In genomic region chr12:759628-760027, GRCh38 we compare ENCODE assay signal across 18 cellular contexts. TPM values are rescaled to one million over a fixed set of nuclear protein-coding genes. Genes with fewer than 3 reads are reported as not detected.
DNase-seq lines count a peak whose midpoint lies in the region; TF ChIP-seq lines count a peak whose summit lies in the region.
"Had no signal": no experiment of that assay in that cellular context is flagged by ENCODE, and none has a peak within 500 bp of the region (broad histone marks: within the 10 kb centered on the region; RNA-seq: fewer than 3 reads in every experiment).

No MANE protein-coding gene starts in this region.

- H2AFZ ChIP-seq in Loucy (ENCODE audit: low read length) (no peak overlapping the region), Karpas-422 (ENCODE audit: low read length) (no peak overlapping the region)

- peak overlapping the region; percentile 53 for H3K27ac Mint-ChIP-seq in activated naive CD4-positive, alpha-beta T cell treated with anti-CD3 and anti-CD28 coated beads for 36 hours
- no peak overlapping the region for H3K27ac Mint-ChIP-seq in activated naive CD8-positive, alpha-beta T cell treated with anti-CD3 and anti-CD28 coated beads for 36 hours
- H3K27ac Mint-ChIP-seq in neural crest cell (ENCODE audit: unreplicated experiment): no peak overlapping the region

- CTCF ChIA-PET in activated naive CD4-positive, alpha-beta T cell treated with anti-CD3 and anti-CD28 coated beads for 36 hours (lab: Charles Lee): interaction anchor here (0.8 to 2.3 kb wide), 4 partner anchors 55 to 151 kb away, joined by 3 to 11 read pairs (median 3); no protein-coding TSS in a partner anchor

- H3K4me3 ChIP-seq in Loucy (ENCODE audit: low read length, poor library complexity, severe bottlenecking) (peak overlapping the region; percentile 88), Karpas-422 (ENCODE audit: low read length) (no peak overlapping the region)
- H3K4me3 ChIP-seq: pancreas, sigmoid colon, stomach had no signal

- H3K27ac ChIP-seq in Karpas-422 (ENCODE audit: low read length): no peak overlapping the region
- H3K27ac ChIP-seq: pancreas, sigmoid colon, stomach had no signal

- intact Hi-C loops in activated naive CD4-positive, alpha-beta T cell treated with anti-CD3 and anti-CD28 coated beads for 36 hours (cut with micrococcal nuclease): loop anchor here (10.0 kb wide), 1 partner anchor 375 kb away; the partner anchor contains the start of gene KDM5A

- H3K27me3 ChIP-seq in Loucy (ENCODE audit: insufficient read depth, low read length, poor library complexity, severe bottlenecking) (no peaks in the 10 kb centered on the region), Karpas-422 (ENCODE audit: low read length) (no peaks in the 10 kb centered on the region)
- H3K27me3 ChIP-seq: pancreas, sigmoid colon, stomach had no signal

- no peak overlapping the region for H3K4me3 Mint-ChIP-seq in activated naive CD4-positive, alpha-beta T cell treated with anti-CD3 and anti-CD28 coated beads for 36 hours
- peak overlapping the region; percentile 26 for H3K4me3 Mint-ChIP-seq in activated naive CD8-positive, alpha-beta T cell treated with anti-CD3 and anti-CD28 coated beads for 36 hours
- peak overlapping the region; percentile 32 for H3K4me3 Mint-ChIP-seq in neural crest cell

- H3K36me3 ChIP-seq in Loucy (ENCODE audit: insufficient read depth, low read length) (peaks cover 19% of the 10 kb centered on the region; the same call in 1 of the 2 replicates), Karpas-422 (ENCODE audit: insufficient read depth, low read length) (peaks cover 17% of the 10 kb centered on the region)
- H3K36me3 ChIP-seq: pancreas had no signal

- peaks cover 97% of the 10 kb centered on the region for H4K20me1 ChIP-seq in Loucy (ENCODE audit: insufficient read depth, low read length, poor library complexity, severe bottlenecking)
- H4K20me1 ChIP-seq in Karpas-422 (ENCODE audit: insufficient read depth, low read depth, low read length): peaks cover 27% of the 10 kb centered on the region

- H3K79me2 ChIP-seq in Loucy (ENCODE audit: insufficient read depth, low read length): peaks cover 100% of the 10 kb centered on the region
- peaks cover 98% of the 10 kb centered on the region for H3K79me2 ChIP-seq in Karpas-422 (ENCODE audit: low read length)

- H3K9me3 ChIP-seq in Loucy (ENCODE audit: insufficient read depth, low read depth, low read length) (no peaks in the 10 kb centered on the region), Karpas-422 (ENCODE audit: low read length) (no peaks in the 10 kb centered on the region)
- H3K9me3 ChIP-seq: pancreas, sigmoid colon, stomach had no signal

- peak overlapping the region; percentile 91 for H3K4me2 ChIP-seq in Loucy (ENCODE audit: low read depth, low read length, poor library complexity, severe bottlenecking)
- H3K4me2 ChIP-seq in Karpas-422 (ENCODE audit: low read depth, low read length, poor library complexity, severe bottlenecking): no peak overlapping the region

- no peaks in the 10 kb centered on the region for H3F3A ChIP-seq in Loucy (ENCODE audit: low read depth)

- peaks cover 68% of the 10 kb centered on the region for H3K4me1 Mint-ChIP-seq in activated naive CD4-positive, alpha-beta T cell treated with anti-CD3 and anti-CD28 coated beads for 36 hours (ENCODE audit: low read depth)
- H3K4me1 Mint-ChIP-seq in activated naive CD8-positive, alpha-beta T cell treated with anti-CD3 and anti-CD28 coated beads for 36 hours: peaks cover 56% of the 10 kb centered on the region
- peaks cover 45% of the 10 kb centered on the region for H3K4me1 Mint-ChIP-seq in neural crest cell

- TF ChIP-seq CTCF in Loucy (conservative IDR thresholded peaks at IDR 0.05; ENCODE audit: low read length) (no peak), neural crest cell (conservative IDR thresholded peaks at IDR 0.05) (no peak)

- H3K9me2 ChIP-seq in Loucy (replicated peaks; ENCODE audit: low read depth, low read length) (no peaks in the 10 kb centered on the region), Karpas-422 (replicated peaks; ENCODE audit: insufficient read depth, low read length) (no peaks in the 10 kb centered on the region)

- peaks cover 46% of the 10 kb centered on the region for H3K4me1 ChIP-seq in Loucy (ENCODE audit: insufficient read depth, low read length, poor library complexity, severe bottlenecking)
- H3K4me1 ChIP-seq in Karpas-422 (ENCODE audit: low read length): peaks cover 41% of the 10 kb centered on the region

- DNase-seq in activated naive CD4-positive, alpha-beta T cell treated with anti-CD3 and anti-CD28 coated beads for 36 hours: no peak
- no peak for DNase-seq in activated naive CD4-positive, alpha-beta T cell (lab: John Stamatoyannopoulos, UW)
- no peak for DNase-seq in activated naive CD8-positive, alpha-beta T cell treated with anti-CD3 and anti-CD28 coated beads for 36 hours
- DNase-seq in neural crest cell (ENCODE audit: low read depth, low spot score) (no peak), HuH-7.5 (ENCODE audit: low spot score) (no peak), NCI-H2227 treated with DMSO at 0.1 percent for 48 hours (lab: John Stamatoyannopoulos, UW) (no peak), Karpas-422 (no peak)
- DNase-seq: activated CD4-positive, CD25-positive, alpha-beta regulatory T cell; amygdala; effector CD8-positive, alpha-beta T cell; glutamatergic neuron; NCI-H187 treated with DMSO at 0.1 percent for 48 hours; NCI-H510A; pancreas; SIG-M5; sigmoid colon; stomach had no signal

- H3K36me3 Mint-ChIP-seq in activated naive CD4-positive, alpha-beta T cell treated with anti-CD3 and anti-CD28 coated beads for 36 hours (ENCODE audit: low read depth): peaks cover 36% of the 10 kb centered on the region
- peaks cover 55% of the 10 kb centered on the region for H3K36me3 Mint-ChIP-seq in activated naive CD8-positive, alpha-beta T cell treated with anti-CD3 and anti-CD28 coated beads for 36 hours
- H3K36me3 Mint-ChIP-seq in neural crest cell (ENCODE audit: low read depth): peaks cover 7% of the 10 kb centered on the region

- H3K9ac ChIP-seq in Loucy (ENCODE audit: low read depth, low read length, poor library complexity, severe bottlenecking): no peak overlapping the region
- no peak overlapping the region for H3K9ac ChIP-seq in Karpas-422 (ENCODE audit: low read length)

- no peaks in the 10 kb centered on the region for H3K9me3 Mint-ChIP-seq in activated naive CD4-positive, alpha-beta T cell treated with anti-CD3 and anti-CD28 coated beads for 36 hours
- H3K9me3 Mint-ChIP-seq in activated naive CD8-positive, alpha-beta T cell treated with anti-CD3 and anti-CD28 coated beads for 36 hours: peaks cover 1% of the 10 kb centered on the region
- H3K9me3 Mint-ChIP-seq in neural crest cell: no peaks in the 10 kb centered on the region

- no peaks in the 10 kb centered on the region for H3K27me3 Mint-ChIP-seq in activated naive CD4-positive, alpha-beta T cell treated with anti-CD3 and anti-CD28 coated beads for 36 hours (ENCODE audit: low read depth)
- H3K27me3 Mint-ChIP-seq in activated naive CD8-positive, alpha-beta T cell treated with anti-CD3 and anti-CD28 coated beads for 36 hours: no peaks in the 10 kb centered on the region
- no peaks in the 10 kb centered on the region for H3K27me3 Mint-ChIP-seq in neural crest cell (ENCODE audit: low read depth)

RNA-seq across cellular contexts. Expression of gene WNK1, which starts 7.2 kb away (rescaled TPM):
- total RNA-seq in activated naive CD4-positive, alpha-beta T cell treated with anti-CD3 and anti-CD28 coated beads for 36 hours: 100 to 1,000 TPM; 112 to 134 TPM
- total RNA-seq in activated naive CD8-positive, alpha-beta T cell treated with anti-CD3 and anti-CD28 coated beads for 36 hours: 100 to 1,000 TPM; 117 to 118 TPM
- 155 and 166 TPM in 2 replicates for total RNA-seq in neural crest cell
- 134 and 183 TPM in 2 replicates for total RNA-seq in Karpas-422 (2014; rRNA removed; shearing (Covaris generic); ENCODE audit: low replicate concordance)
